ENCODE assay signal across 1 cellular context in genomic region chr1:44666719-44667118, GRCh38. TPM values are rescaled to one million over a fixed set of nuclear protein-coding genes. Genes with fewer than 3 reads are reported as not detected.
"Had no signal": no experiment of that assay in that cellular context is flagged by ENCODE, and none has a peak within 500 bp of the region (broad histone marks: within the 10 kb centered on the region; RNA-seq: fewer than 3 reads in every experiment).

No MANE protein-coding gene starts in this region.

RNA-seq across cellular contexts. Expression of gene ARMH1, which starts 7.8 kb away (rescaled TPM):
- total RNA-seq: SJSA1 had no signal
